16 cellular contexts compared by ENCODE assay signal in the genomic region with DNA sequence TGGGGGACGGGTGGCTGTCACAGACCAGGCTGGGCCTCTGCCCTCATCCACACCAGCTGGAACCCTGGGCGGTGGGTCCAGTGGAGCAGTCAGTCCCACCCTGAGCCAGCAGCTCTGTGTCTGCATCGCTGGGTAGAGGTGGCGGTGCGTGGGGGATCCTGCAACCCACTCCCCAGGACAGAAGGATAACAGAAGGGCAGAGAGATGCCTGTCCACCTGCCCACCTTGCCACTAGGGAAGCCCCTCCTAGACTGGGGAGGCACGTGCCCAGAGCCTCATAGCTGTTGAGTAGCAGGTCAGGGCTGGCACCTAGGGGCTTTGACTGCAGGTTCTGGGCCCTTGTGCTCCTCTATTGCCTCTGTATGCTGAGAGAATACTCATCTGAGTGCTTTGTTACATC. TPM values are rescaled to one million over a fixed set of nuclear protein-coding genes. Genes with fewer than 3 reads are reported as not detected.
DNase-seq lines count a peak whose midpoint lies in the region; ATAC-seq and TF ChIP-seq lines count a peak whose summit lies in the region.
"Had no signal": no experiment of that assay in that cellular context is flagged by ENCODE, and none has a peak within 500 bp of the region (broad histone marks: within the 10 kb centered on the region; RNA-seq: fewer than 3 reads in every experiment).

No MANE protein-coding gene starts in this region.

- H3K27ac ChIP-seq in breast epithelium, result no peak overlapping the region
- peak overlapping the region; percentile 93 for H3K27ac ChIP-seq in left ventricle myocardium inferior (replicated peaks)
- no peak overlapping the region for H3K27ac ChIP-seq in osteoblast (ENCODE audit: low read depth, low read length)
- H3K27ac ChIP-seq in vagina, result peak overlapping the region; percentile 86
- H3K27ac ChIP-seq: parathyroid adenoma, SJSA1 had no signal

- H3K4me1 Mint-ChIP-seq in MCF 10A (ENCODE audit: insufficient read depth, unreplicated experiment), result peaks cover 9% of the 10 kb centered on the region

- H3K4me3 ChIP-seq in breast epithelium, result peak overlapping the region; percentile 71 to 99 (median 77)
- peak overlapping the region; percentile 98 for H3K4me3 ChIP-seq in left ventricle myocardium inferior
- H3K4me3 ChIP-seq in osteoblast (ENCODE audit: insufficient read depth, low read length), result peak overlapping the region; percentile 93
- H3K4me3 ChIP-seq in vagina, result peak overlapping the region; percentile 66 to 91
- H3K4me3 ChIP-seq: GM12878, HAP-1 had no signal

- H3K27me3 ChIP-seq in breast epithelium (peaks cover 0 to 27% of the 10 kb centered on the region in 2 donors), left ventricle myocardium inferior (ENCODE audit: low read depth) (no peaks in the 10 kb centered on the region), osteoblast (ENCODE audit: insufficient read depth, low read length) (no peaks in the 10 kb centered on the region), vagina (no peaks in the 10 kb centered on the region)
- H3K27me3 ChIP-seq: SJSA1 had no signal

- H3K9me3 ChIP-seq in breast epithelium (no peaks in the 10 kb centered on the region), left ventricle myocardium inferior (replicated peaks) (no peaks in the 10 kb centered on the region), osteoblast (ENCODE audit: low read depth, low read length) (no peaks in the 10 kb centered on the region), vagina (no peaks in the 10 kb centered on the region)
- H3K9me3 ChIP-seq: HAP-1, SJSA1 had no signal

- BruUV-seq in MCF 10A (replicated peaks; lab: Mats Ljungman, UMichigan), result no TSS peak

- peaks cover 0 to 7% of the 10 kb centered on the region in 2 donors for H3K4me1 ChIP-seq in breast epithelium
- peaks cover 100% of the 10 kb centered on the region for H3K4me1 ChIP-seq in left ventricle myocardium inferior
- peaks cover 24% of the 10 kb centered on the region for H3K4me1 ChIP-seq in osteoblast (ENCODE audit: insufficient read depth, low read length)
- peaks cover 76% of the 10 kb centered on the region for H3K4me1 ChIP-seq in vagina
- H3K4me1 ChIP-seq: HAP-1 had no signal

- TF ChIP-seq POLR2A in breast epithelium (IDR thresholded peaks at IDR 0.05), result no peak
- no peak for TF ChIP-seq POLR2A in vagina (IDR thresholded peaks at IDR 0.05)
- TF ChIP-seq POLR2A in erythroblast (IDR thresholded peaks at IDR 0.05; ENCODE audit: low read length), result no peak

- H3K9me3 Mint-ChIP-seq in MCF 10A (ENCODE audit: unreplicated experiment), result no peaks in the 10 kb centered on the region
- H3K9me3 Mint-ChIP-seq: activated T-cell treated with anti-CD3 and anti-CD28 coated beads, Interleukin-2, amount 50 U/mL, for 24 hours had no signal

- peaks cover 67% of the 10 kb centered on the region for H3K79me2 ChIP-seq in osteoblast (ENCODE audit: insufficient read depth, low read length)
- H3K79me2 ChIP-seq: parathyroid adenoma had no signal

- no peaks in the 10 kb centered on the region for H3K36me3 ChIP-seq in breast epithelium
- H3K36me3 ChIP-seq in left ventricle myocardium inferior, result peaks cover 16% of the 10 kb centered on the region
- peaks cover 11% of the 10 kb centered on the region for H3K36me3 ChIP-seq in osteoblast (ENCODE audit: insufficient read depth, low read length)
- H3K36me3 ChIP-seq in vagina, result no peaks in the 10 kb centered on the region
- H3K36me3 ChIP-seq: HAP-1 had no signal

- peaks cover 45% of the 10 kb centered on the region for H4K20me1 ChIP-seq in osteoblast (ENCODE audit: insufficient read depth, low read length)

- no peaks in the 10 kb centered on the region for H3K36me3 Mint-ChIP-seq in MCF 10A (ENCODE audit: insufficient read depth, unreplicated experiment)

- intact Hi-C loops in breast epithelium (cut with DNase I; ENCODE audit: low total_unique reads) (no loop called here), MCF 10A (cut with micrococcal nuclease) (no loop called here), left ventricle myocardium inferior (cut with micrococcal nuclease) (loop anchor here (10.0 kb wide), 1 partner anchor 49 kb away; no protein-coding TSS in a partner anchor), vagina (cut with DNase I) (no loop called here)

- peak overlapping the region; percentile 94 for H3K4me2 ChIP-seq in osteoblast (ENCODE audit: insufficient read depth, low read length)

- CTCF ChIA-PET in MCF 10A (lab: Yijun Ruan, JAX), result interaction anchor here (1.0 to 2.3 kb wide), 5 partner anchors 13 to 119 kb away, joined by 3 to 8 read pairs (median 3); no protein-coding TSS in a partner anchor

- no peak for ATAC-seq in GM21390 (IDR thresholded peaks at IDR 0.05; ENCODE audit: unreplicated experiment)
- ATAC-seq: esophagus mucosa had no signal

- H3K27ac Mint-ChIP-seq in MCF 10A (ENCODE audit: low read depth, unreplicated experiment), result no peak overlapping the region
- H3K27ac Mint-ChIP-seq: activated T-cell treated with anti-CD3 and anti-CD28 coated beads, Interleukin-2, amount 50 U/mL, for 24 hours had no signal

- POLR2A ChIA-PET in MCF 10A (lab: Yijun Ruan, JAX), result interaction anchor here (0.6 to 0.7 kb wide), 2 partner anchors 14 to 312 kb away, joined by 3 read pairs; no protein-coding TSS in a partner anchor

- H3K4me3 Mint-ChIP-seq in MCF 10A (ENCODE audit: unreplicated experiment), result no peak overlapping the region

- TF ChIP-seq CTCF in breast epithelium (IDR thresholded peaks at IDR 0.05) (no peak), MCF 10A (IDR thresholded peaks at IDR 0.05; ENCODE audit: unreplicated experiment) (no peak), left ventricle myocardium inferior (IDR thresholded peaks at IDR 0.05; ENCODE audit: borderline replicate concordance) (no peak), osteoblast (IDR thresholded peaks at IDR 0.05; ENCODE audit: extremely low read depth, low read depth, low read length) (no peak), vagina (IDR thresholded peaks at IDR 0.05) (no peak)

- DNase-seq in breast epithelium (ENCODE audit: low spot score in 2 of 2) (no peak), MCF 10A (ENCODE audit: unreplicated experiment) (no peak), left ventricle myocardium inferior (peak; percentile 12), osteoblast (ENCODE audit: insufficient read length, low spot score, missing footprints) (peak; percentile 76), vagina (ENCODE audit: extremely low spot score in 2 of 2) (no peak), amygdala (lab: John Stamatoyannopoulos, UW) (no peak), erythroblast (lab: John Stamatoyannopoulos, UW) (no peak)
- DNase-seq: NCI-H1417 treated with DMSO at 0.1 percent for 48 hours; stimulated activated naive CD8-positive, alpha-beta T cell treated with anti-CD3 and anti-CD28 coated beads, Interleukin-15, Interleukin-2, amounts not matched to agents 100 U/mL and 50 U/mL, for 24 hours had no signal

- H2AFZ ChIP-seq in osteoblast (ENCODE audit: low read length), result no peak overlapping the region
- H2AFZ ChIP-seq: parathyroid adenoma had no signal

- H3K27me3 Mint-ChIP-seq in MCF 10A (ENCODE audit: insufficient read depth, unreplicated experiment), result peaks cover 32% of the 10 kb centered on the region

RNA-seq across cellular contexts. Expression of gene ATOH8, which starts 2.4 kb away (rescaled TPM):
- total RNA-seq in breast epithelium (100 to 1,000 TPM in 1 of 3 donors, 10 to 100 TPM in 2; 20.8 to 167 (median 46.2) TPM), MCF 10A (2022) (0.72 and 1.2 TPM in 2 replicates), left ventricle myocardium inferior (23.3 TPM), osteoblast (18.6 and 35.1 TPM in 2 replicates), vagina (66.5 TPM)
- total RNA-seq: GM12878 had no signal

Comparison
In these comparisons a context has a peak if more than half of its experiments do, and no peak if none do; other contexts are left out.
1. DNase-seq: peak in left ventricle myocardium inferior (single experiment) and osteoblast (single experiment); none in breast epithelium (0 of 2), MCF 10A (single experiment), vagina (0 of 2), amygdala (0 of 56) and erythroblast (0 of 2).
2. H3K27ac ChIP-seq: peak in left ventricle myocardium inferior (single experiment) and vagina (single experiment); none in breast epithelium (0 of 2) and osteoblast (single experiment).
3. Peak in every context shown above with its lines, with median percentiles within 50 percentile points of each other: H3K4me3 ChIP-seq.